ENCODE assay signal across 8 cellular contexts in genomic region chr19:49877020-49877878, GRCh38. TPM values are rescaled to one million over a fixed set of nuclear protein-coding genes. Genes with fewer than 3 reads are reported as not detected.
DNase-seq lines count a peak whose midpoint lies in the region; ATAC-seq and TF ChIP-seq lines count a peak whose summit lies in the region.

TSS of gene AKT1S1 (minus strand) at chr19:49877355. CDS start at chr19:49873295, 4,060 bp downstream.
TSS of gene TBC1D17 (plus strand) at chr19:49877702. CDS start at chr19:49877724, 22 bp downstream.

- no peaks in the 10 kb centered on the region for H3K9me3 Mint-ChIP-seq in naive thymus-derived CD8-positive, alpha-beta T cell

- peak within 1 kb of the TSS; percentile 99 for H3K4me3 ChIP-seq in H7 (ENCODE audit: insufficient read depth, low read depth, low read length)

- H3K27me3 Mint-ChIP-seq in naive thymus-derived CD8-positive, alpha-beta T cell = no peaks in the 10 kb centered on the region

- H3K27me3 ChIP-seq in H7 (ENCODE audit: control insufficient read depth, insufficient read depth, low read length) = no peaks in the 10 kb centered on the region

- peak; percentile 67 to 72 for ATAC-seq in naive thymus-derived CD8-positive, alpha-beta T cell

- peaks cover 15 to 33% (median 22%) of the 10 kb centered on the region in 4 donors for H3K4me1 Mint-ChIP-seq in naive thymus-derived CD8-positive, alpha-beta T cell

- no peak within 1 kb of the TSS for H3K27ac Mint-ChIP-seq in naive thymus-derived CD8-positive, alpha-beta T cell

- peaks cover 0 to 29% (median 0%) of the 10 kb centered on the region in 3 donors for H3K36me3 Mint-ChIP-seq in naive thymus-derived CD8-positive, alpha-beta T cell

- peak; percentile 100 for DNase-seq in ELR (ENCODE audit: low read depth)
- peak; percentile 96 for DNase-seq in H7
- peak; percentile 99 for DNase-seq in M059J (ENCODE audit: low read depth)
- peak; percentile 96 for DNase-seq in activated T-helper 9 cell treated with anti-CD3 and anti-CD28 coated beads, Interleukin-2, amount 50 U/mL, for 16 hours (ENCODE audit: low read depth)
- DNase-seq in fibroblast of peridontal ligament (ENCODE audit: extremely low read depth) = peak; percentile 100
- peak; percentile 91 to 100 (median 99) for DNase-seq in naive thymus-derived CD8-positive, alpha-beta T cell
- peak; percentile 99 to 100 (median 100) for DNase-seq in stimulated activated naive CD4-positive, alpha-beta T cell (lab: John Stamatoyannopoulos, UW)

- TF ChIP-seq POLR2A in Raji (IDR thresholded peaks at IDR 0.05; ENCODE audit: insufficient read depth, low read depth, low read length) = peak; percentile 77; the same call in 1 of the 2 replicates

- H3K4me3 Mint-ChIP-seq in naive thymus-derived CD8-positive, alpha-beta T cell = no peak within 1 kb of the TSS

- POLR2A ChIA-PET in naive thymus-derived CD8-positive, alpha-beta T cell (lab: Charles Lee) = interaction anchor here (0.5 to 5.2 kb wide), 31 partner anchors 9 to 1513 kb away, joined by 3 to 62 read pairs (median 5); partner anchors contain the start of genes AP2A1, ATF5, FUZ and IL4I1

- H3K36me3 ChIP-seq in H7 (replicated peaks; ENCODE audit: control insufficient read depth, insufficient read depth, low read length) = peaks cover 23% of the 10 kb centered on the region

RNA-seq across cellular contexts. Expression of gene AKT1S1, which starts in this region (rescaled TPM):
- total RNA-seq in H7 (2014; rRNA removed; shearing (Covaris generic)) = 7.2 and 12.9 TPM in 2 replicates
- 13.6 and 14.8 TPM in 2 replicates for total RNA-seq in M059J (2014; rRNA removed; shearing (Covaris generic))
- 10 to 100 TPM; 28.4 to 30.4 TPM for total RNA-seq in naive thymus-derived CD8-positive, alpha-beta T cell
- 1 to 10 TPM; 2.6 to 4.5 (median 3.9) TPM for polyA plus RNA-seq in naive thymus-derived CD8-positive, alpha-beta T cell

RNA-seq across cellular contexts. Expression of gene TBC1D17, which starts in this region (rescaled TPM):
- 10.2 and 12.6 TPM in 2 replicates for total RNA-seq in H7 (2014; rRNA removed; shearing (Covaris generic))
- total RNA-seq in M059J (2014; rRNA removed; shearing (Covaris generic)) = 8.3 and 12.2 TPM in 2 replicates
- total RNA-seq in naive thymus-derived CD8-positive, alpha-beta T cell = 10 to 100 TPM; 92.7 to 94.0 TPM
- polyA plus RNA-seq in naive thymus-derived CD8-positive, alpha-beta T cell = 10 to 100 TPM in 2 of 3 donors, 1 to 10 TPM in 1; 8.1 to 17.7 (median 11.3) TPM

Comparison
In these comparisons a context has a peak if more than half of its experiments do, and no peak if none do; other contexts are left out.
1. Peak in every context shown above with its lines: DNase-seq, ATAC-seq and H3K4me3 ChIP-seq.